30 cellular contexts compared by ENCODE assay signal in the genomic region with DNA sequence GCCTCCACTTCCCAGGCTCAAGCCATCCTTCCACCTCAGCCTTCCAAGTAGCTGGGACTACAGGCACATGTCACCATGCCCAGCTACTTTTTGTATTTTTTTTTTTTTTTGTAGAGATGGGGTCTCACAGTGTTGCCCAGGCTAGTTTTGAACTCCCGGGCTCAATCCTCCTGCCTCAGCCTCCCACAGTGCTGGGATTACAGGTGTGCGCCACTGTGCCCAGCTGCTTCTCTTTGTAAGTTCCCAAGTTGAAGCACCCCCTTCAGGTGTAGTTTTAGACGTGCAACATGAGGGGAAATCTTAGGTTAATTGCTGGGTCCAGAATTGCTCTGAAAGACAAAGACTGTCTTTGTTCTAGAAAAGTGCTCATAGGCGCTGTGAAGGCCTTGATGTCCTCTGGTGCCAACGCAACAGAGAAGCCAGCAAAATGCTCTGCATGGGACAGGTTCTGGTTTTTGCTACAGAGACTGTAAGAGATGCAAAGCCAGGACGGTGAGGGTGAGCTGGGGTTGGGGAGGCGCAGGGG. TPM values are rescaled to one million over a fixed set of nuclear protein-coding genes. Genes with fewer than 3 reads are reported as not detected.
DNase-seq lines count a peak whose midpoint lies in the region; ATAC-seq and TF ChIP-seq lines count a peak whose summit lies in the region.
"Had no signal": no experiment of that assay in that cellular context is flagged by ENCODE, and none has a peak within 500 bp of the region (broad histone marks: within the 10 kb centered on the region; RNA-seq: fewer than 3 reads in every experiment).

No MANE protein-coding gene starts in this region.

- no peak for TF ChIP-seq EP300 in SK-N-SH (IDR thresholded peaks at IDR 0.05; ENCODE audit: borderline replicate concordance in 1 of 2, low read depth in 1 of 2, low read length in 1 of 2)

- no peaks in the 10 kb centered on the region for H3K36me3 ChIP-seq in SK-N-SH (replicated peaks in 1 of 2; ENCODE audit: control insufficient read depth in 1 of 2, insufficient read depth in 2 of 2, low read length in 1 of 2)
- no peaks in the 10 kb centered on the region for H3K36me3 ChIP-seq in kidney epithelial cell (ENCODE audit: control insufficient read depth, insufficient read depth, low read length)
- no peaks in the 10 kb centered on the region for H3K36me3 ChIP-seq in vagina
- H3K36me3 ChIP-seq: gastroesophageal sphincter, thoracic aorta had no signal

- H3K9me3 ChIP-seq in SK-N-SH: no peaks in the 10 kb centered on the region
- no peaks in the 10 kb centered on the region for H3K9me3 ChIP-seq in vagina
- H3K9me3 ChIP-seq: gastroesophageal sphincter, left lung, SJSA1, thoracic aorta had no signal

- H3K27ac ChIP-seq in SK-N-SH (ENCODE audit: low read depth in 2 of 2, low read length in 1 of 2) (peak overlapping the region in 1 of 2 experiments; percentile 37; a peak in 1 of 4 replicates), vagina (peak overlapping the region; percentile 20)
- H3K27ac ChIP-seq: gastroesophageal sphincter, KMS-11, left lung, SJSA1, thoracic aorta had no signal

- H3K9me3 Mint-ChIP-seq in WTC11: no peaks in the 10 kb centered on the region
- H3K9me3 Mint-ChIP-seq: activated CD4-positive, alpha-beta memory T cell treated with anti-CD3 and anti-CD28 coated beads, Interleukin-2, amount 10 ng/mL, durations not matched to agents 7 days and 5 days; activated naive CD4-positive, alpha-beta T cell treated with anti-CD3 and anti-CD28 coated beads, Interleukin-2, amount 50 U/mL, for 24 hours; activated T-helper 17 cell treated with anti-CD3 and anti-CD28 coated beads, Interleukin-2, amount 50 U/mL, for 72 hours; dendritic cell treated with granulocyte-macrophage colony-stimulating factor and Interleukin-4, amounts not matched to agents 40 ng/mL and 50 ng/mL, for 4 days; immature natural killer cell; stimulated activated naive CD8-positive, alpha-beta T cell treated with anti-CD3 and anti-CD28 coated beads, Interleukin-15, Interleukin-2, amounts not matched to agents 100 ng/mL and 50 ng/mL, for 24 hours; T-helper 1 cell treated with Interleukin-12 subunit alpha and Interleukin-12 subunit beta and Interleukin-4 antibody, amounts not matched to agents 30 μg/mL and 1 μg/mL, for 36 hours had no signal

- H4K20me1 ChIP-seq in SK-N-SH (ENCODE audit: insufficient read depth): no peaks in the 10 kb centered on the region

- H3K36me3 Mint-ChIP-seq in WTC11: no peaks in the 10 kb centered on the region
- H3K36me3 Mint-ChIP-seq: activated naive CD4-positive, alpha-beta T cell treated with anti-CD3 and anti-CD28 coated beads, Interleukin-2, amount 50 U/mL, for 24 hours; CD4-positive, CD25-positive, alpha-beta regulatory T cell had no signal

- CTCF ChIA-PET in SK-N-SH (lab: Yijun Ruan, JAX): interaction anchor here (1.1 to 6.5 kb wide), 9 partner anchors 8 to 266 kb away, joined by 3 to 36 read pairs (median 6); a partner anchor contains a TSS
- CTCF ChIA-PET in WTC11 (lab: Charles Lee): interaction anchor here (0.6 to 0.7 kb wide), 3 partner anchors 8 to 266 kb away, joined by 3 to 4 read pairs (median 3); no protein-coding TSS in a partner anchor

- no peak for TF ChIP-seq RAD21 in SK-N-SH (IDR thresholded peaks at IDR 0.05; ENCODE audit: low read length)

- POLR2A ChIA-PET in SK-N-SH (lab: Yijun Ruan, JAX) (no interaction called here), WTC11 (lab: Charles Lee) (no interaction called here)

- no peak for TF ChIP-seq POLR2A in vagina (IDR thresholded peaks at IDR 0.05)

- no peak overlapping the region for H3K9ac ChIP-seq in SK-N-SH
- H3K9ac ChIP-seq: KMS-11 had no signal

- H3F3A ChIP-seq in SK-N-SH (replicated peaks; ENCODE audit: insufficient read depth): no peaks in the 10 kb centered on the region

- 0 out of 2 replicates have a peak overlapping the region, but pooled peaks have one; percentile 20 for H3K4me2 ChIP-seq in SK-N-SH
- H3K4me2 ChIP-seq: KMS-11 had no signal

- intact Hi-C loops in vagina (cut with DNase I): no loop called here

- H3K27me3 ChIP-seq in SK-N-SH (ENCODE audit: insufficient read depth): no peaks in the 10 kb centered on the region
- no peaks in the 10 kb centered on the region for H3K27me3 ChIP-seq in kidney epithelial cell (ENCODE audit: control insufficient read depth, insufficient read depth, low read length)
- no peaks in the 10 kb centered on the region for H3K27me3 ChIP-seq in vagina
- H3K27me3 ChIP-seq: gastroesophageal sphincter, left lung, SJSA1 had no signal

- no peak overlapping the region for H2AFZ ChIP-seq in SK-N-SH (ENCODE audit: low read depth)

- H3K4me1 Mint-ChIP-seq in WTC11: peaks cover 15% of the 10 kb centered on the region
- H3K4me1 Mint-ChIP-seq: activated naive CD4-positive, alpha-beta T cell treated with anti-CD3 and anti-CD28 coated beads, Interleukin-2, amount 50 U/mL, for 24 hours had no signal

- H3K9me2 ChIP-seq in SK-N-SH: no peaks in the 10 kb centered on the region

- H3K27ac Mint-ChIP-seq in WTC11: no peak overlapping the region
- H3K27ac Mint-ChIP-seq: activated CD4-positive, alpha-beta memory T cell treated with anti-CD3 and anti-CD28 coated beads, Interleukin-2, amount 10 ng/mL, durations not matched to agents 7 days and 5 days; activated naive CD4-positive, alpha-beta T cell treated with anti-CD3 and anti-CD28 coated beads, Interleukin-2, amount 50 U/mL, for 24 hours; dendritic cell treated with granulocyte-macrophage colony-stimulating factor and Interleukin-4, amounts not matched to agents 40 ng/mL and 50 ng/mL, for 4 days; stimulated activated naive CD8-positive, alpha-beta T cell treated with anti-CD3 and anti-CD28 coated beads, Interleukin-15, Interleukin-2, amounts not matched to agents 100 ng/mL and 50 ng/mL, for 24 hours; T-helper 1 cell treated with Interleukin-12 subunit alpha and Interleukin-12 subunit beta and Interleukin-4 antibody, amounts not matched to agents 30 μg/mL and 1 μg/mL, for 36 hours had no signal

- H3K4me3 ChIP-seq in SK-N-SH (ENCODE audit: low read depth in 2 of 2, low read length in 1 of 2) (no peak overlapping the region), kidney epithelial cell (ENCODE audit: low read depth, low read length) (no peak overlapping the region), vagina (no peak overlapping the region)
- H3K4me3 ChIP-seq: gastroesophageal sphincter, left lung, SJSA1, thoracic aorta had no signal

- no peak for TF ChIP-seq CTCF in SK-N-SH (IDR thresholded peaks at IDR 0.05)
- no peak for TF ChIP-seq CTCF in WTC11 (IDR thresholded peaks at IDR 0.05)
- peak; percentile 10 for TF ChIP-seq CTCF in kidney epithelial cell (IDR thresholded peaks at IDR 0.05; ENCODE audit: insufficient read depth, low read length, poor library complexity, severe bottlenecking)
- no peak for TF ChIP-seq CTCF in vagina (IDR thresholded peaks at IDR 0.05)

- 92% methylated on average over 7 of the region's 7 CpGs for WGBS in SK-N-SH (ENCODE audit: low lambda C conversion rate)

- H3K79me2 ChIP-seq in SK-N-SH (ENCODE audit: insufficient read depth): no peaks in the 10 kb centered on the region

- ATAC-seq in SK-N-SH treated with all-trans-retinoic acid at 6 μM for 48 hours (no peak), WTC11 (no peak), HG03108 (IDR thresholded peaks at IDR 0.05; ENCODE audit: unreplicated experiment) (no peak), GM18517 (IDR thresholded peaks at IDR 0.05; ENCODE audit: unreplicated experiment) (no peak)
- ATAC-seq: activated T-helper 17 cell treated with anti-CD3 and anti-CD28 coated beads, Interleukin-2, amount 50 U/mL, for 72 hours; gastroesophageal sphincter; left lung had no signal

- no peak overlapping the region for H3K4me3 Mint-ChIP-seq in WTC11
- H3K4me3 Mint-ChIP-seq: activated CD4-positive, alpha-beta memory T cell treated with anti-CD3 and anti-CD28 coated beads, Interleukin-2, amount 10 ng/mL, durations not matched to agents 7 days and 5 days; activated naive CD4-positive, alpha-beta T cell treated with anti-CD3 and anti-CD28 coated beads, Interleukin-2, amount 50 U/mL, for 24 hours; activated T-helper 17 cell treated with anti-CD3 and anti-CD28 coated beads, Interleukin-2, amount 50 U/mL, for 72 hours; CD4-positive, CD25-positive, alpha-beta regulatory T cell; dendritic cell treated with granulocyte-macrophage colony-stimulating factor and Interleukin-4, amounts not matched to agents 40 ng/mL and 50 ng/mL, for 4 days; immature natural killer cell; stimulated activated naive CD8-positive, alpha-beta T cell treated with anti-CD3 and anti-CD28 coated beads, Interleukin-15, Interleukin-2, amounts not matched to agents 100 ng/mL and 50 ng/mL, for 24 hours; T-helper 1 cell treated with Interleukin-12 subunit alpha and Interleukin-12 subunit beta and Interleukin-4 antibody, amounts not matched to agents 30 μg/mL and 1 μg/mL, for 36 hours had no signal

- no peak for DNase-seq in SK-N-SH
- DNase-seq in WTC11 (ENCODE audit: low spot score): no peak
- DNase-seq in kidney epithelial cell (ENCODE audit: low read depth): no peak
- DNase-seq in vagina (ENCODE audit: extremely low spot score in 2 of 2): no peak
- DNase-seq in anterior cingulate cortex (lab: John Stamatoyannopoulos, UW): no peak
- DNase-seq: activated CD4-positive, alpha-beta memory T cell treated with anti-CD3 and anti-CD28 coated beads, Interleukin-2, amount 10 ng/mL, durations not matched to agents 7 days and 5 days; activated CD4-positive, CD25-positive, alpha-beta regulatory T cell treated with anti-CD3 and anti-CD28 coated beads, Interleukin-2, amount 50 U/mL, for 72 hours; aorta; CD4-positive, CD25-positive, alpha-beta regulatory T cell; central memory CD4-positive, alpha-beta T cell; hippocampal formation; immature natural killer cell; left lung; mesendoderm; MV-4-11; NCI-H1694 treated with DMSO at 0.1 percent for 48 hours; NCI-H524 treated with DMSO at 0.1 percent for 48 hours; occipital lobe had no signal

- H3K27me3 Mint-ChIP-seq in WTC11 (ENCODE audit: low read depth): no peaks in the 10 kb centered on the region; the same call in 1 of the 2 replicates
- H3K27me3 Mint-ChIP-seq: activated CD4-positive, alpha-beta memory T cell treated with anti-CD3 and anti-CD28 coated beads, Interleukin-2, amount 10 ng/mL, durations not matched to agents 7 days and 5 days; activated naive CD4-positive, alpha-beta T cell treated with anti-CD3 and anti-CD28 coated beads, Interleukin-2, amount 50 U/mL, for 24 hours; activated T-helper 17 cell treated with anti-CD3 and anti-CD28 coated beads, Interleukin-2, amount 50 U/mL, for 72 hours; CD4-positive, CD25-positive, alpha-beta regulatory T cell; dendritic cell treated with granulocyte-macrophage colony-stimulating factor and Interleukin-4, amounts not matched to agents 40 ng/mL and 50 ng/mL, for 4 days; stimulated activated naive CD8-positive, alpha-beta T cell treated with anti-CD3 and anti-CD28 coated beads, Interleukin-15, Interleukin-2, amounts not matched to agents 100 ng/mL and 50 ng/mL, for 24 hours had no signal

- H3K4me1 ChIP-seq in SK-N-SH (ENCODE audit: control insufficient read depth in 1 of 2, insufficient read depth in 2 of 2, low read depth in 1 of 2, low read length in 1 of 2): peaks cover 19 to 67% of the 10 kb centered on the region in 2 experiments; a peak in 3 of 4 replicates
- H3K4me1 ChIP-seq in vagina: peaks cover 22% of the 10 kb centered on the region
- H3K4me1 ChIP-seq: gastroesophageal sphincter, left lung had no signal

RNA-seq across cellular contexts. Expression of a gene that starts 46.6 kb away (rescaled TPM):
- 23.6 and 38.9 TPM in 2 replicates for polyA plus RNA-seq in SK-N-SH (2012; rRNA removed)
- polyA plus RNA-seq in SK-N-SH (2012; cell fraction: cytosol; rRNA removed): 32.2 and 37.7 TPM in 2 replicates
- 53.0 and 97.8 TPM in 2 replicates for polyA plus RNA-seq in SK-N-SH (2012; cell fraction: nucleus; rRNA removed)
- total RNA-seq in WTC11 (2021) (119 to 129 TPM (median 126 TPM) in 3 replicates), kidney epithelial cell (8.7 and 9.6 TPM in 2 replicates), vagina (11.0 TPM)
